Comparison of ENCODE assay signal across 26 cellular contexts in genomic region chr9:79104216-79104615, GRCh38.
"Had no signal": no experiment of that assay in that cellular context is flagged by ENCODE, and none has a peak within 500 bp of the region (broad histone marks: within the 10 kb centered on the region; RNA-seq: fewer than 3 reads in every experiment).

No MANE protein-coding gene starts in this region.

- H3K4me1 Mint-ChIP-seq: activated naive CD8-positive, alpha-beta T cell treated with anti-CD3 and anti-CD28 coated beads for 36 hours; brain; naive thymus-derived CD4-positive, alpha-beta T cell; T-helper 17 cell had no signal

- H3K9me3 ChIP-seq: thoracic aorta had no signal

- H3K27ac Mint-ChIP-seq: activated naive CD4-positive, alpha-beta T cell treated with anti-CD3 and anti-CD28 coated beads for 36 hours; activated naive CD8-positive, alpha-beta T cell treated with anti-CD3 and anti-CD28 coated beads for 36 hours; activated T-helper 1 cell treated with anti-CD3 and anti-CD28 coated beads, Interleukin-12 subunit alpha, Interleukin-12 subunit beta, Interleukin-2, Interleukin-4 antibody, amounts not matched to agents 30 ng/mL and 10 ng/mL and 1 ng/mL, durations not matched to agents 14 hours and 24 hours and 36 hours; brain; naive thymus-derived CD4-positive, alpha-beta T cell; T-helper 17 cell had no signal

- ATAC-seq: activated CD4-positive, CD25-positive, alpha-beta regulatory T cell treated with anti-CD3 and anti-CD28 coated beads, Interleukin-2, amount 50 U/mL, for 24 hours; left cardiac atrium; left ventricle myocardium superior; naive thymus-derived CD4-positive, alpha-beta T cell; right cardiac atrium; stimulated activated naive CD8-positive, alpha-beta T cell treated with anti-CD3 and anti-CD28 coated beads, Interleukin-15, Interleukin-2, amounts not matched to agents 100 U/mL and 50 U/mL, for 24 hours; T-helper 17 cell had no signal

- H3K4me1 ChIP-seq: spleen had no signal

- H3K4me3 Mint-ChIP-seq: activated naive CD4-positive, alpha-beta T cell treated with anti-CD3 and anti-CD28 coated beads for 36 hours; activated naive CD8-positive, alpha-beta T cell treated with anti-CD3 and anti-CD28 coated beads for 36 hours; activated T-helper 1 cell treated with anti-CD3 and anti-CD28 coated beads, Interleukin-12 subunit alpha, Interleukin-12 subunit beta, Interleukin-2, Interleukin-4 antibody, amounts not matched to agents 30 ng/mL and 10 ng/mL and 1 ng/mL, durations not matched to agents 14 hours and 24 hours and 36 hours; brain; naive thymus-derived CD4-positive, alpha-beta T cell; T-helper 17 cell had no signal

- H3K27ac ChIP-seq: coronary artery, dorsolateral prefrontal cortex, spleen, thoracic aorta, WERI-Rb-1 had no signal

- H3K27me3 Mint-ChIP-seq: activated naive CD8-positive, alpha-beta T cell treated with anti-CD3 and anti-CD28 coated beads for 36 hours; naive thymus-derived CD4-positive, alpha-beta T cell; T-helper 17 cell had no signal

- H3K27me3 ChIP-seq: dorsolateral prefrontal cortex, spleen had no signal

- DNase-seq: activated CD4-positive, alpha-beta T cell treated with anti-CD3 and anti-CD28 coated beads for 48 hours; activated CD4-positive, alpha-beta T cell treated with anti-CD3 and anti-CD28 coated beads, Interleukin-2, amount 50 U/mL, for 48 hours; activated CD8-positive, alpha-beta memory T cell treated with anti-CD3 and anti-CD28 coated beads for 24 hours; activated effector memory CD4-positive, alpha-beta T cell treated with anti-CD3 and anti-CD28 coated beads, Interleukin-2, amount 50 U/mL, for 16 hours; activated naive CD4-positive, alpha-beta T cell treated with anti-CD3 and anti-CD28 coated beads for 36 hours; activated naive CD8-positive, alpha-beta T cell treated with anti-CD3 and anti-CD28 coated beads for 36 hours; dorsolateral prefrontal cortex; effector memory CD4-positive, alpha-beta T cell; glutamatergic neuron; left cardiac atrium; left ventricle myocardium superior; naive thymus-derived CD4-positive, alpha-beta T cell; nucleus accumbens; right cardiac atrium; spleen; stimulated activated CD4-positive, alpha-beta T cell treated with anti-CD3 and anti-CD28 coated beads, Interleukin-2, amount 100 ng/mL, for 48 hours; stimulated activated naive CD8-positive, alpha-beta T cell treated with anti-CD3 and anti-CD28 coated beads, Interleukin-15, Interleukin-2, amounts not matched to agents 100 U/mL and 50 U/mL, for 24 hours; T-helper 17 cell; T1000; trophoblast cell had no signal

- H3K4me3 ChIP-seq: coronary artery, dorsolateral prefrontal cortex, spleen, thoracic aorta had no signal

- H3K36me3 ChIP-seq: spleen, thoracic aorta, WERI-Rb-1 had no signal
